ENCODE assay signal across 1 cellular context in genomic region chr1:232813082-232813481, GRCh38.
TF ChIP-seq lines count a peak whose summit lies in the region.

No MANE protein-coding gene starts in this region.

TF ChIP-seq in HepG2, 621 proteins besides CTCF, POLR2A, EP300 and RAD21 (continued from another document):
- TF ChIP-seq, protein P1, sequence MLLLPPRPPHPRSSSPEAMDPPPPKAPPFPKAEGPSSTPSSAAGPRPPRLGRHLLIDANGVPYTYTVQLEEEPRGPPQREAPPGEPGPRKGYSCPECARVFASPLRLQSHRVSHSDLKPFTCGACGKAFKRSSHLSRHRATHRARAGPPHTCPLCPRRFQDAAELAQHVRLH (CRISPR knock-in tag; IDR thresholded peaks at IDR 0.05; ENCODE audit: borderline replicate concordance, low read depth) = no peak
- TF ChIP-seq ZNF768 (CRISPR knock-in tag; IDR thresholded peaks at IDR 0.05) (no peak), WIZ (CRISPR knock-in tag; IDR thresholded peaks at IDR 0.05) (no peak), ZSCAN22 (CRISPR knock-in tag; IDR thresholded peaks at IDR 0.05) (no peak)
